In genomic region chr3:50350213-50350526, GRCh38 we compare ENCODE assay signal across 8 cellular contexts. TPM values are rescaled to one million over a fixed set of nuclear protein-coding genes. Genes with fewer than 3 reads are reported as not detected.
DNase-seq lines count a peak whose midpoint lies in the region; ATAC-seq and TF ChIP-seq lines count a peak whose summit lies in the region.

No MANE protein-coding gene starts in this region.

- peaks cover 6 to 57% of the 10 kb centered on the region in 2 donors for H3K36me3 Mint-ChIP-seq in CD4-positive, alpha-beta memory T cell
- H3K36me3 Mint-ChIP-seq in endodermal cell (ENCODE audit: low read depth) = peaks cover 14% of the 10 kb centered on the region

- H3K4ac ChIP-seq in neuronal stem cell (ENCODE audit: low read length) = peak overlapping the region; percentile 8

- peaks cover 3% of the 10 kb centered on the region for H3K79me1 ChIP-seq in neuronal stem cell (ENCODE audit: low read depth, low read length)

- DNase-seq in CD4-positive, alpha-beta memory T cell = no peak
- DNase-seq in endodermal cell (no peak), neuronal stem cell (ENCODE audit: low spot score) (no peak), T1000 (lab: John Stamatoyannopoulos, UW) (no peak)

- peak overlapping the region; percentile 94 for H3K27ac ChIP-seq in CD4-positive, alpha-beta memory T cell (ENCODE audit: low read depth, low read length)
- H3K27ac ChIP-seq in OCI-LY3 (ENCODE audit: low read length) = peak overlapping the region; percentile 71
- H3K27ac ChIP-seq in endodermal cell (ENCODE audit: low read depth, low read length) = no peak overlapping the region
- H3K27ac ChIP-seq in neuronal stem cell (replicated peaks; ENCODE audit: low read length) = no peak overlapping the region

- CTCF ChIA-PET in CD4-positive, alpha-beta memory T cell (lab: Charles Lee; ENCODE audit: partially characterized antibody) = interaction anchor here (0.8 to 4.5 kb wide), 10 partner anchors 12 to 1039 kb away, joined by 3 to 84 read pairs (median 4); partner anchors contain the start of genes RASSF1 and TUSC2

- H3K36me3 ChIP-seq in CD4-positive, alpha-beta memory T cell (ENCODE audit: insufficient read depth, low read length) = peaks cover 29% of the 10 kb centered on the region
- H3K36me3 ChIP-seq in OCI-LY3 (replicated peaks; ENCODE audit: low read depth, low read length) = peaks cover 20% of the 10 kb centered on the region
- H3K36me3 ChIP-seq in endodermal cell (ENCODE audit: control insufficient read depth, insufficient read depth, low read length) = peaks cover 28% of the 10 kb centered on the region
- peaks cover 36 to 42% of the 10 kb centered on the region in 2 donors for H3K36me3 ChIP-seq in neuronal stem cell (replicated peaks in 1 of 2; ENCODE audit: control insufficient read depth in 2 of 2, insufficient read depth in 2 of 2, low read length in 2 of 2)

- peak overlapping the region; percentile 66 to 98 for H3K4me3 ChIP-seq in CD4-positive, alpha-beta memory T cell (ENCODE audit: low read length in 2 of 2)
- H3K4me3 ChIP-seq in OCI-LY3 (ENCODE audit: low read length) = peak overlapping the region; percentile 84
- H3K4me3 ChIP-seq in endodermal cell (ENCODE audit: low read length) = peak overlapping the region; percentile 93
- peak overlapping the region; percentile 84 to 92 for H3K4me3 ChIP-seq in neuronal stem cell (ENCODE audit: low read length in 2 of 2)

- peak overlapping the region; percentile 1 for H2AK5ac ChIP-seq in neuronal stem cell (ENCODE audit: low read depth, low read length)

- no peaks in the 10 kb centered on the region for H3K9me3 Mint-ChIP-seq in CD4-positive, alpha-beta memory T cell
- no peaks in the 10 kb centered on the region for H3K9me3 Mint-ChIP-seq in endodermal cell

- ATAC-seq in HG02938 (IDR thresholded peaks at IDR 0.05; ENCODE audit: unreplicated experiment) = no peak
- ATAC-seq in HG03460 (IDR thresholded peaks at IDR 0.05; ENCODE audit: unreplicated experiment) = no peak
- ATAC-seq in HG03139 (IDR thresholded peaks at IDR 0.05; ENCODE audit: unreplicated experiment) = no peak

- H3K23ac ChIP-seq in neuronal stem cell (ENCODE audit: low read depth, low read length, poor library complexity) = peak overlapping the region; percentile 90

- no peaks in the 10 kb centered on the region for H3K27me3 ChIP-seq in CD4-positive, alpha-beta memory T cell (ENCODE audit: insufficient read depth, low read length)
- H3K27me3 ChIP-seq in OCI-LY3 (ENCODE audit: low read depth, low read length) (no peaks in the 10 kb centered on the region), endodermal cell (ENCODE audit: control insufficient read depth, insufficient read depth, low read length, poor library complexity, severe bottlenecking) (peaks cover 4% of the 10 kb centered on the region), neuronal stem cell (ENCODE audit: control insufficient read depth in 3 of 3, insufficient read depth in 3 of 3, low read depth in 1 of 3, low read length in 3 of 3) (peaks cover 0 to 9% (median 2%) of the 10 kb centered on the region in 3 experiments)

- intact Hi-C loops in CD4-positive, alpha-beta memory T cell (cut with micrococcal nuclease) = loop anchor here (1.0 to 5.0 kb wide), 5 partner anchors 13 to 262 kb away; partner anchors contain the start of genes CISH, HYAL3, IFRD2 and NAA80

- TF ChIP-seq CTCF in OCI-LY3 (IDR thresholded peaks at IDR 0.05; ENCODE audit: low read depth, low read length) (no peak), endodermal cell (conservative IDR thresholded peaks at IDR 0.05) (no peak)

- peak overlapping the region; percentile 86 for H3K14ac ChIP-seq in neuronal stem cell (ENCODE audit: low read length)

- H3K18ac ChIP-seq in neuronal stem cell (ENCODE audit: low read length) = peak overlapping the region; percentile 91

- peak overlapping the region; percentile 96 to 99 (median 99) for H3K27ac Mint-ChIP-seq in CD4-positive, alpha-beta memory T cell
- peak overlapping the region; percentile 93 for H3K27ac Mint-ChIP-seq in endodermal cell

- no peaks in the 10 kb centered on the region for H3K9me3 ChIP-seq in CD4-positive, alpha-beta memory T cell (ENCODE audit: control insufficient read depth in 1 of 2, low read length in 2 of 2)
- H3K9me3 ChIP-seq in OCI-LY3 (ENCODE audit: insufficient read depth, low read length) = no peaks in the 10 kb centered on the region
- H3K9me3 ChIP-seq in endodermal cell (ENCODE audit: control insufficient read depth, low read length) = no peaks in the 10 kb centered on the region
- H3K9me3 ChIP-seq in neuronal stem cell (replicated peaks in 1 of 2; ENCODE audit: control insufficient read depth in 2 of 2, insufficient read depth in 1 of 2, low read depth in 1 of 2, low read length in 2 of 2) = no peaks in the 10 kb centered on the region

- H4K20me1 ChIP-seq in OCI-LY3 (ENCODE audit: insufficient read depth, low read length) = no peaks in the 10 kb centered on the region

- WGBS in endodermal cell (ENCODE audit: insufficient coverage in 1 of 2, insufficient read length in 1 of 2), 2 experiments = 45 to 51% methylated on average over 7 of the region's 7 CpGs
- no CpG with 5 or more reads among the region's 7 CpGs for WGBS in neuronal stem cell (ENCODE audit: extremely low coverage in 2 of 2, insufficient read length in 2 of 2, insufficient replicate concordance in 1 of 2), 2 donors

- no peak overlapping the region for H2BK15ac ChIP-seq in neuronal stem cell (ENCODE audit: low read length)

- H3K4me1 ChIP-seq in CD4-positive, alpha-beta memory T cell (ENCODE audit: insufficient read depth, low read length) = peaks cover 60% of the 10 kb centered on the region
- H3K4me1 ChIP-seq in OCI-LY3 (ENCODE audit: low read length) = peaks cover 18% of the 10 kb centered on the region
- no peaks in the 10 kb centered on the region for H3K4me1 ChIP-seq in endodermal cell (ENCODE audit: control insufficient read depth, insufficient read depth, low read length)
- H3K4me1 ChIP-seq in neuronal stem cell (ENCODE audit: control insufficient read depth in 2 of 2, insufficient read depth in 1 of 2, low read depth in 1 of 2, low read length in 2 of 2) = peaks cover 12 to 13% of the 10 kb centered on the region in 2 donors

- H3K4me1 Mint-ChIP-seq in CD4-positive, alpha-beta memory T cell = peaks cover 28 to 78% (median 52%) of the 10 kb centered on the region in 4 donors
- peaks cover 11% of the 10 kb centered on the region for H3K4me1 Mint-ChIP-seq in endodermal cell

- no peak overlapping the region for H2BK120ac ChIP-seq in neuronal stem cell (ENCODE audit: low read depth, low read length)

- peak overlapping the region; percentile 97 for H2BK5ac ChIP-seq in neuronal stem cell (ENCODE audit: low read length)

- H3K9ac ChIP-seq in OCI-LY3 (ENCODE audit: low read length) (peak overlapping the region; percentile 78), endodermal cell (ENCODE audit: extremely low read depth, low read length, poor library complexity, severe bottlenecking) (peak overlapping the region; percentile 62), neuronal stem cell (ENCODE audit: low read depth, low read length, poor library complexity) (peak overlapping the region; percentile 95)

- H2AFZ ChIP-seq in OCI-LY3 (ENCODE audit: low read depth, low read length) (peak overlapping the region; percentile 91), neuronal stem cell (ENCODE audit: low read length) (peak overlapping the region; percentile 97)

- peak overlapping the region; percentile 87 for H3K4me2 ChIP-seq in OCI-LY3 (ENCODE audit: low read length)
- peak overlapping the region; percentile 94 for H3K4me2 ChIP-seq in neuronal stem cell (ENCODE audit: insufficient read depth, low read length, poor library complexity, severe bottlenecking)

- no peak overlapping the region for H2BK12ac ChIP-seq in neuronal stem cell (ENCODE audit: low read length)

- H3K79me2 ChIP-seq in OCI-LY3 (ENCODE audit: low read length) = peaks cover 23% of the 10 kb centered on the region

- no peaks in the 10 kb centered on the region for H3K27me3 Mint-ChIP-seq in CD4-positive, alpha-beta memory T cell
- peaks cover 13% of the 10 kb centered on the region for H3K27me3 Mint-ChIP-seq in endodermal cell (ENCODE audit: insufficient read depth)

- H3K4me3 Mint-ChIP-seq in CD4-positive, alpha-beta memory T cell = peak overlapping the region; percentile 91 to 99 (median 96)
- peak overlapping the region; percentile 89 for H3K4me3 Mint-ChIP-seq in endodermal cell

- H4K8ac ChIP-seq in neuronal stem cell (ENCODE audit: low read depth, low read length) = no peak overlapping the region

- no peak overlapping the region for H4K91ac ChIP-seq in neuronal stem cell (ENCODE audit: low read depth, low read length, poor library complexity)

- POLR2A ChIA-PET in CD4-positive, alpha-beta memory T cell (lab: Charles Lee; ENCODE audit: partially characterized antibody) = interaction anchor here (0.7 to 23.7 kb wide), 20 partner anchors 11 to 1257 kb away, joined by 3 to 595 read pairs (median 4); partner anchors contain the start of genes C3orf18, DCAF1, HEMK1 and HYAL3

RNA-seq across cellular contexts. Expression of gene NPRL2, which starts 0.4 kb away (rescaled TPM):
- total RNA-seq in CD4-positive, alpha-beta memory T cell = 10 to 100 TPM; 50.0 to 53.0 TPM
- 10 to 100 TPM; 39.6 to 41.9 TPM for polyA plus RNA-seq in CD4-positive, alpha-beta memory T cell
- 10 to 100 TPM; 21.8 TPM for total RNA-seq in endodermal cell
- 34.3 TPM for polyA plus RNA-seq in endodermal cell (2013, experiment 1 of 2)
- polyA plus RNA-seq in endodermal cell (2013, experiment 2 of 2) = 30.3 TPM
- polyA plus RNA-seq in neuronal stem cell (2013, experiment 1 of 2) = 19.4 TPM
- polyA plus RNA-seq in neuronal stem cell (2013, experiment 2 of 2) = 17.4 TPM

RNA-seq across cellular contexts. Expression of gene CYB561D2, which starts 0.5 kb away (rescaled TPM):
- total RNA-seq in CD4-positive, alpha-beta memory T cell = 10 to 100 TPM; 39.6 to 40.0 TPM
- polyA plus RNA-seq in CD4-positive, alpha-beta memory T cell = 10 to 100 TPM; 66.2 to 68.3 TPM
- total RNA-seq in endodermal cell = 10 to 100 TPM in 1 of 2 donors, 1 to 10 TPM in 1; 8.5 to 14.6 TPM
- 14.7 TPM for polyA plus RNA-seq in endodermal cell (2013, experiment 1 of 2)
- polyA plus RNA-seq in endodermal cell (2013, experiment 2 of 2) = 11.5 TPM
- polyA plus RNA-seq in neuronal stem cell (2013, experiment 1 of 2) = 6.9 TPM
- 7.1 TPM for polyA plus RNA-seq in neuronal stem cell (2013, experiment 2 of 2)

RNA-seq across cellular contexts. Expression of gene ZMYND10, which starts 4.6 kb away (rescaled TPM):
- 1 to 10 TPM; 3.7 to 4.2 TPM for total RNA-seq in CD4-positive, alpha-beta memory T cell
- polyA plus RNA-seq in CD4-positive, alpha-beta memory T cell = not detected
- 1 to 10 TPM in 1 of 2 donors, under 1 TPM in 1; 0.22 to 1.4 TPM for total RNA-seq in endodermal cell
- 4.4 TPM for polyA plus RNA-seq in endodermal cell (2013, experiment 1 of 2)
- polyA plus RNA-seq in endodermal cell (2013, experiment 2 of 2) = 2.6 TPM
- polyA plus RNA-seq in neuronal stem cell (2013, experiment 1 of 2) = 2.0 TPM
- polyA plus RNA-seq in neuronal stem cell (2013, experiment 2 of 2) = 1.6 TPM

RNA-seq across cellular contexts. Expression of gene TMEM115, which starts 9.2 kb away (rescaled TPM):
- 10 to 100 TPM; 31.1 to 34.6 TPM for total RNA-seq in CD4-positive, alpha-beta memory T cell
- 10 to 100 TPM; 28.6 to 38.4 TPM for polyA plus RNA-seq in CD4-positive, alpha-beta memory T cell
- total RNA-seq in endodermal cell = 10 to 100 TPM; 30.1 to 32.2 TPM
- 27.7 TPM for polyA plus RNA-seq in endodermal cell (2013, experiment 1 of 2)
- polyA plus RNA-seq in endodermal cell (2013, experiment 2 of 2) = 24.2 TPM
- polyA plus RNA-seq in neuronal stem cell (2013, experiment 1 of 2) = 21.4 TPM
- 20.8 TPM for polyA plus RNA-seq in neuronal stem cell (2013, experiment 2 of 2)

RNA-seq across cellular contexts. Expression of gene RASSF1, which starts 9.5 kb away (rescaled TPM):
- total RNA-seq in CD4-positive, alpha-beta memory T cell = 10 to 100 TPM; 81.9 to 86.9 TPM
- polyA plus RNA-seq in CD4-positive, alpha-beta memory T cell = 10 to 100 TPM; 37.5 to 62.3 TPM
- total RNA-seq in endodermal cell = 10 to 100 TPM in 1 of 2 donors, 1 to 10 TPM in 1; 9.4 to 17.2 TPM
- polyA plus RNA-seq in endodermal cell (2013, experiment 1 of 2) = 15.8 TPM
- 15.9 TPM for polyA plus RNA-seq in endodermal cell (2013, experiment 2 of 2)
- polyA plus RNA-seq in neuronal stem cell (2013, experiment 1 of 2) = 8.5 TPM
- 8.5 TPM for polyA plus RNA-seq in neuronal stem cell (2013, experiment 2 of 2)

Comparison
In these comparisons a context has a peak if more than half of its experiments do, and no peak if none do; other contexts are left out.
1. H3K27ac ChIP-seq: peak in CD4-positive, alpha-beta memory T cell (single experiment) and OCI-LY3 (single experiment); none in endodermal cell (single experiment) and neuronal stem cell (single experiment).
2. Peak in every context shown above with its lines, with median percentiles within 50 percentile points of each other: H3K4me3 ChIP-seq and H3K9ac ChIP-seq.